ENCODE assay signal across 20 cellular contexts in genomic region chr4:145502809-145503208, GRCh38. TPM values are rescaled to one million over a fixed set of nuclear protein-coding genes. Genes with fewer than 3 reads are reported as not detected.
DNase-seq lines count a peak whose midpoint lies in the region; ATAC-seq and TF ChIP-seq lines count a peak whose summit lies in the region.
"Had no signal": no experiment of that assay in that cellular context is flagged by ENCODE, and none has a peak within 500 bp of the region (broad histone marks: within the 10 kb centered on the region; RNA-seq: fewer than 3 reads in every experiment).

No MANE protein-coding gene starts in this region.

- H3K36me3 Mint-ChIP-seq in GM23338 (ENCODE audit: low read depth), result no peaks in the 10 kb centered on the region
- H3K36me3 Mint-ChIP-seq: CD8-positive, alpha-beta memory T cell had no signal

- TF ChIP-seq POLR2A in transverse colon (IDR thresholded peaks at IDR 0.05), result no peak

- no peak overlapping the region for H3K4me3 ChIP-seq in GM23338
- no peak overlapping the region for H3K4me3 ChIP-seq in SU-DHL-6 (ENCODE audit: insufficient read depth, low read length, poor library complexity, severe bottlenecking)
- H3K4me3 ChIP-seq in mucosa of rectum (ENCODE audit: low read length in 2 of 2), result no peak overlapping the region
- no peak overlapping the region for H3K4me3 ChIP-seq in transverse colon

- H3K4me1 ChIP-seq in GM23338 (ENCODE audit: insufficient read depth), result peaks cover 41% of the 10 kb centered on the region
- H3K4me1 ChIP-seq in mucosa of rectum (ENCODE audit: control insufficient read depth in 2 of 2, insufficient read depth in 2 of 2, low read length in 2 of 2), result peaks cover 6 to 15% of the 10 kb centered on the region in 2 donors
- peaks cover 16 to 83% (median 25%) of the 10 kb centered on the region in 4 donors for H3K4me1 ChIP-seq in transverse colon

- peaks cover 46% of the 10 kb centered on the region for H3K4me1 Mint-ChIP-seq in GM23338
- H3K4me1 Mint-ChIP-seq: CD8-positive, alpha-beta memory T cell had no signal

- no peaks in the 10 kb centered on the region for H3K27me3 Mint-ChIP-seq in GM23338 (ENCODE audit: insufficient read depth, low read depth, poor library complexity)

- H3F3A ChIP-seq in GM23338 (replicated peaks; ENCODE audit: low read depth) (no peaks in the 10 kb centered on the region), SU-DHL-6 (ENCODE audit: insufficient read depth) (no peaks in the 10 kb centered on the region)

- TF ChIP-seq CTCF in GM23338 (conservative IDR thresholded peaks at IDR 0.05; ENCODE audit: low read depth in 2 of 2) (no peak), SU-DHL-6 (IDR thresholded peaks at IDR 0.05; ENCODE audit: insufficient read depth, low read length, poor library complexity, severe bottlenecking) (no peak), transverse colon (IDR thresholded peaks at IDR 0.05) (no peak)

- WGBS in transverse colon (ENCODE audit: low coverage in 1 of 2), 2 donors, result 88 to 90% methylated on average over 5 of the region's 5 CpGs

- H3K4me2 ChIP-seq in GM23338 (peak overlapping the region; percentile 33; the same call in 1 of the 2 replicates), SU-DHL-6 (ENCODE audit: low read depth, low read length, poor library complexity, severe bottlenecking) (peak overlapping the region; percentile 53)
- H3K4me2 ChIP-seq: SK-N-SH had no signal

- H4K20me1 ChIP-seq in GM23338 (replicated peaks; ENCODE audit: insufficient read depth) (no peaks in the 10 kb centered on the region), SU-DHL-6 (ENCODE audit: low read depth, low read length) (no peaks in the 10 kb centered on the region)

- no peak for TF ChIP-seq EP300 in transverse colon (IDR thresholded peaks at IDR 0.05; ENCODE audit: low read depth)

- H3K27ac ChIP-seq in GM23338 (ENCODE audit: low read depth) (peak overlapping the region; percentile 61; the same call in 1 of the 2 replicates), SU-DHL-6 (ENCODE audit: low read depth, low read length) (0 out of 2 replicates have a peak overlapping the region, but pooled peaks have one; percentile 4), mucosa of rectum (ENCODE audit: low read depth in 2 of 2, low read length in 2 of 2) (peak overlapping the region; percentile 25 to 31), transverse colon (peak overlapping the region in 3 of 4 donors; percentile 28 to 42 (median 40))

- H3K9me3 ChIP-seq in SU-DHL-6 (ENCODE audit: insufficient read depth, low read length), result no peaks in the 10 kb centered on the region
- H3K9me3 ChIP-seq in mucosa of rectum (ENCODE audit: control insufficient read depth in 2 of 2, low read length in 2 of 2), result no peaks in the 10 kb centered on the region
- no peaks in the 10 kb centered on the region for H3K9me3 ChIP-seq in transverse colon
- H3K9me3 ChIP-seq: SK-N-SH had no signal

- H3K27me3 ChIP-seq in GM23338 (ENCODE audit: insufficient read depth) (no peaks in the 10 kb centered on the region), SU-DHL-6 (ENCODE audit: low read length) (no peaks in the 10 kb centered on the region), mucosa of rectum (ENCODE audit: control insufficient read depth in 2 of 2, insufficient read depth in 2 of 2, low read length in 2 of 2) (no peaks in the 10 kb centered on the region), transverse colon (no peaks in the 10 kb centered on the region)

- in situ Hi-C loops in transverse colon (cut with MboI; ENCODE audit: low pct_ligation_motif_present in 1 of 4, low pct_unique_long_range_greater_than_20kb in 1 of 4, low sequenced_read_pairs in 3 of 4), result no loop called here

- H3K36me3 ChIP-seq in GM23338 (ENCODE audit: insufficient read depth) (no peaks in the 10 kb centered on the region), SU-DHL-6 (ENCODE audit: low read length) (no peaks in the 10 kb centered on the region), mucosa of rectum (ENCODE audit: control insufficient read depth in 2 of 2, insufficient read depth in 2 of 2, low read length in 2 of 2) (no peaks in the 10 kb centered on the region), transverse colon (no peaks in the 10 kb centered on the region)

- H3K79me2 ChIP-seq in GM23338 (replicated peaks; ENCODE audit: insufficient read depth) (peaks cover 98% of the 10 kb centered on the region), SU-DHL-6 (ENCODE audit: insufficient read depth, low read length) (no peaks in the 10 kb centered on the region)

- H2AFZ ChIP-seq in GM23338 (no peak overlapping the region), SU-DHL-6 (ENCODE audit: low read depth, low read length, severe bottlenecking) (no peak overlapping the region)

- no peaks in the 10 kb centered on the region for H3K9me3 Mint-ChIP-seq in GM23338
- H3K9me3 Mint-ChIP-seq: CD8-positive, alpha-beta memory T cell had no signal

- H3K4me3 Mint-ChIP-seq in GM23338, result no peak overlapping the region
- H3K4me3 Mint-ChIP-seq: CD8-positive, alpha-beta memory T cell had no signal

- ATAC-seq in GM23338, result no peak
- ATAC-seq: HCT116, PC-3 had no signal

- H3K27ac Mint-ChIP-seq in GM23338, result peak overlapping the region; percentile 1; the same call in 1 of the 2 replicates
- H3K27ac Mint-ChIP-seq: CD8-positive, alpha-beta memory T cell had no signal

- H3K9ac ChIP-seq in SU-DHL-6 (ENCODE audit: low read length), result no peak overlapping the region
- H3K9ac ChIP-seq in mucosa of rectum (ENCODE audit: low read depth in 1 of 2, low read length in 2 of 2), result no peak overlapping the region
- H3K9ac ChIP-seq: SK-N-SH had no signal

- DNase-seq in GM23338 (ENCODE audit: low spot score) (no peak), transverse colon (no peak), MV-4-11 (lab: John Stamatoyannopoulos, UW) (no peak), COLO668 (lab: John Stamatoyannopoulos, UW; ENCODE audit: unreplicated experiment) (no peak), DMS114 treated with DMSO at 0.1 percent for 48 hours (lab: John Stamatoyannopoulos, UW; ENCODE audit: unreplicated experiment) (no peak)
- DNase-seq: C1 segment of cervical spinal cord; CD8-positive, alpha-beta memory T cell; DMS79; KBM-7; NCI-H187; NCI-H2107; NCI-H510A; NCI-H774; PC-3; RPMI8226; SHP77 treated with DMSO at 0.1 percent for 48 hours; SK-N-SH had no signal

- intact Hi-C loops in transverse colon (cut with DNase I; ENCODE audit: low total_unique reads), result no loop called here

- H3K9me2 ChIP-seq in GM23338 (ENCODE audit: insufficient read depth) (no peaks in the 10 kb centered on the region), SU-DHL-6 (replicated peaks; ENCODE audit: insufficient read depth, low read length) (no peaks in the 10 kb centered on the region)
- H3K9me2 ChIP-seq: SK-N-SH had no signal

RNA-seq across cellular contexts. Expression of gene SMAD1, which starts 21.2 kb away (rescaled TPM):
- total RNA-seq in GM23338 (2014; rRNA removed; shearing (Covaris generic)), result 30.3 and 33.6 TPM in 2 replicates
- polyA plus RNA-seq in GM23338 (2016; fragmentation: Nextera tagmentation; extraction: Ambion mirVana), result 19.8 and 21.1 TPM in 2 replicates
- total RNA-seq in transverse colon, result 10 to 100 TPM; 42.9 to 65.1 (median 46.5) TPM

Comparison
In these comparisons a context has a peak if more than half of its experiments do, and no peak if none do; other contexts are left out.
1. H3K27ac ChIP-seq: peak in every context shown above with its lines; median percentile 61 in GM23338; 40 in transverse colon; 28 in mucosa of rectum; 4 in SU-DHL-6.